17 cellular contexts compared by ENCODE assay signal in the genomic region with DNA sequence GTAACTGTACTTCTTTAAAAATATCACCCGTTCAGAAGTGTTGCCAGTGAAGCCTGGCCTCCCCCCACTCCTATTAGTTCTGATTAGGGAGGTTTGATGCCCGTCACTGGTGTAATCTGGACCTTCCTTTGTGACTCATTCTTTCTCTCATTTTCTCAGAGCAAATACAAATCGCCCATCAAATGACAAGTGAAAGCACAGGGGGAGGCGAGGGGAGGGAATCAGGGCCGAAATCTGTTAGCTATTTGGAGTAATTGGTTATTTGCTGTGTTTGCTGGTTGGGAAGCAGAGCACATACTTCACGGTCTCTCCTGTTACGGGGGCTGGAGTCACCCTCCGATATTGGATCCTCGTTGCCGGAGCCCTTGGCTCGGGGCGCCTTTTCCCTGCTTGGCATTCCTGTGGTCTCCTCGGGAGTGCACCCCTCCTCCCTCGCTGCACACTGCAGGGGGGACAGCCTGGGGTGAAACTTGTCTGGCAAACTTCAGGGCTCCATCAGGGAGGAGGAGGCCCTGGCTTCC.
DNase-seq lines count a peak whose midpoint lies in the region; ATAC-seq and TF ChIP-seq lines count a peak whose summit lies in the region.
"Had no signal": no experiment of that assay in that cellular context is flagged by ENCODE, and none has a peak within 500 bp of the region (broad histone marks: within the 10 kb centered on the region; RNA-seq: fewer than 3 reads in every experiment).

No MANE protein-coding gene starts in this region.

- H3K9me3 Mint-ChIP-seq in dendritic cell treated with granulocyte-macrophage colony-stimulating factor and Interleukin-4, amounts not matched to agents 40 ng/mL and 50 ng/mL, for 4 days, result peaks cover 12% of the 10 kb centered on the region

- intact Hi-C loops in dendritic cell treated with granulocyte-macrophage colony-stimulating factor and Interleukin-4, amounts not matched to agents 40 ng/mL and 50 ng/mL, for 4 days (cut with micrococcal nuclease), result no loop called here
- intact Hi-C loops in left ventricle myocardium superior (cut with micrococcal nuclease), result no loop called here

- no peak overlapping the region for H3K4me3 Mint-ChIP-seq in dendritic cell treated with granulocyte-macrophage colony-stimulating factor and Interleukin-4, amounts not matched to agents 40 ng/mL and 50 ng/mL, for 4 days
- H3K4me3 Mint-ChIP-seq: activated naive CD8-positive, alpha-beta T cell; stimulated activated memory B cell treated with anti-CD40 and anti-IgM and Interleukin-4, amounts not matched to agents 10 μg/mL and 1 μg/mL and 100 μg/mL, for 72 hours had no signal

- H3K9me3 ChIP-seq in neutrophil, result no peaks in the 10 kb centered on the region

- no peaks in the 10 kb centered on the region for H3K27me3 ChIP-seq in neutrophil

- H3K36me3 ChIP-seq in neutrophil, result peaks cover 40% of the 10 kb centered on the region

- H3K4me1 Mint-ChIP-seq in dendritic cell treated with granulocyte-macrophage colony-stimulating factor and Interleukin-4, amounts not matched to agents 40 ng/mL and 50 ng/mL, for 4 days (ENCODE audit: low read depth), result peaks cover 47% of the 10 kb centered on the region
- H3K4me1 Mint-ChIP-seq: stimulated activated memory B cell treated with anti-CD40 and anti-IgM and Interleukin-4, amounts not matched to agents 10 μg/mL and 1 μg/mL and 100 μg/mL, for 72 hours had no signal

- H3K27ac Mint-ChIP-seq in dendritic cell treated with granulocyte-macrophage colony-stimulating factor and Interleukin-4, amounts not matched to agents 40 ng/mL and 50 ng/mL, for 4 days, result peak overlapping the region; percentile 63
- H3K27ac Mint-ChIP-seq: activated naive CD8-positive, alpha-beta T cell; stimulated activated memory B cell treated with anti-CD40 and anti-IgM and Interleukin-4, amounts not matched to agents 10 μg/mL and 1 μg/mL and 100 μg/mL, for 72 hours had no signal

- ATAC-seq in left ventricle myocardium superior (no peak), HG03442 (IDR thresholded peaks at IDR 0.05; ENCODE audit: unreplicated experiment) (no peak)
- ATAC-seq: stimulated activated memory B cell treated with anti-CD40 and anti-IgM and Interleukin-4, amounts not matched to agents 10 μg/mL and 1 μg/mL and 100 μg/mL, for 72 hours had no signal

- peak overlapping the region; percentile 9 to 23 for H3K4me3 ChIP-seq in neutrophil (ENCODE audit: low read depth in 1 of 2, low read length in 1 of 2)

- no peaks in the 10 kb centered on the region for H3K27me3 Mint-ChIP-seq in dendritic cell treated with granulocyte-macrophage colony-stimulating factor and Interleukin-4, amounts not matched to agents 40 ng/mL and 50 ng/mL, for 4 days

- H3K4me1 ChIP-seq in neutrophil (ENCODE audit: control insufficient read depth in 1 of 2, insufficient read depth in 1 of 2, low read depth in 1 of 2, low read length in 1 of 2), result peaks cover 70 to 78% of the 10 kb centered on the region in 2 experiments

- H3K27ac ChIP-seq in neutrophil, result peak overlapping the region; percentile 89

- no peak for TF ChIP-seq CTCF in neutrophil (IDR thresholded peaks at IDR 0.05)

- peaks cover 23% of the 10 kb centered on the region for H3K36me3 Mint-ChIP-seq in dendritic cell treated with granulocyte-macrophage colony-stimulating factor and Interleukin-4, amounts not matched to agents 40 ng/mL and 50 ng/mL, for 4 days (ENCODE audit: low read depth)
- H3K36me3 Mint-ChIP-seq: activated naive CD8-positive, alpha-beta T cell; stimulated activated memory B cell treated with anti-CD40 and anti-IgM and Interleukin-4, amounts not matched to agents 10 μg/mL and 1 μg/mL and 100 μg/mL, for 72 hours had no signal

- DNase-seq in Daoy (ENCODE audit: low read depth) (peak; percentile 63), M059J (ENCODE audit: low read depth) (peak; percentile 66), SKM-1 treated with dmso at 0.1 percent for 144 hours (lab: John Stamatoyannopoulos, UW; ENCODE audit: unreplicated experiment) (no peak), left ventricle myocardium superior (no peak), KG1 (lab: John Stamatoyannopoulos, UW) (no peak)
- DNase-seq: C1 segment of cervical spinal cord; DND-41; foreskin melanocyte; NCI-H2081 treated with DMSO at 0.1 percent for 48 hours; NK-92 treated with Interleukin-12 subunit alpha and Interleukin-12 subunit beta, amount 100 ng/mL, for 24 hours; SIG-M5; stimulated activated CD4-positive, alpha-beta T cell treated with anti-CD3 and anti-CD28 coated beads, Interleukin-4, amount 100 ng/mL, for 4 hours had no signal

Comparison
In these comparisons a context has a peak if more than half of its experiments do, and no peak if none do; other contexts are left out.
1. DNase-seq: peak in Daoy (single experiment) and M059J (single experiment); none in SKM-1 treated with dmso at 0.1 percent for 144 hours (single experiment), left ventricle myocardium superior (single experiment) and KG1 (single experiment).